28 cellular contexts compared by ENCODE assay signal in the genomic region with DNA sequence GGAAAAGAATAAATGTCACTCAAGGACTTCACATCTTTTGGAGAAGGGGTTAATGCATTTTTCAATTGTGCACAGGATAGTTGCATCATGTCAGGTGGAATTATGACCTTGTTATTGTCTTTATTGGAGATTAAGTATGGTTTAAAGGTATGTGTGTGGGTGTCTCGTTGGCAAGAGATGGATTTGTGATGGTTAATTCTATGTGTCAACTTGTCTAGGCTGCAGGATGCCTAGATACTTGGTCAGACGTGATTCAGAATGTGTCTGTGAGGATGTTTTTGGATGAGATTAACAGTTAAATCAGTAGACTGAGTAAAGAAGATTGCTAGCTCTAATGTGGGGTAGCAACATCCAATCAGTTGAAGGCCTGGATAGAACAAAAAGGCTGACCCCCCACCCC. TPM values are rescaled to one million over a fixed set of nuclear protein-coding genes. Genes with fewer than 3 reads are reported as not detected.
DNase-seq lines count a peak whose midpoint lies in the region; ATAC-seq and TF ChIP-seq lines count a peak whose summit lies in the region.
"Had no signal": no experiment of that assay in that cellular context is flagged by ENCODE, and none has a peak within 500 bp of the region (broad histone marks: within the 10 kb centered on the region; RNA-seq: fewer than 3 reads in every experiment).

No MANE protein-coding gene starts in this region.

- no peaks in the 10 kb centered on the region for H3F3A ChIP-seq in SK-N-SH (replicated peaks; ENCODE audit: insufficient read depth)

- dilution Hi-C loops in IMR-90 (cut with HindIII; ENCODE audit: low sequenced_read_pairs, unreplicated experiment), result no loop called here

- H4K5ac ChIP-seq in IMR-90 (ENCODE audit: low read depth, low read length), result no peak overlapping the region

- H3K79me2 ChIP-seq in SK-N-SH (ENCODE audit: insufficient read depth), result no peaks in the 10 kb centered on the region

- H2BK5ac ChIP-seq in IMR-90 (ENCODE audit: low read depth, low read length, poor library complexity, severe bottlenecking), result no peak overlapping the region

- POLR2A ChIA-PET in IMR-90 (lab: Charles Lee; ENCODE audit: unreplicated experiment), result no interaction called here
- POLR2A ChIA-PET in SK-N-SH (lab: Yijun Ruan, JAX), result no interaction called here

- H4K20me1 ChIP-seq in IMR-90 (ENCODE audit: insufficient read depth, low read length), result no peaks in the 10 kb centered on the region
- no peaks in the 10 kb centered on the region for H4K20me1 ChIP-seq in SK-N-SH (ENCODE audit: insufficient read depth)

- WGBS in IMR-90 (ENCODE audit: extremely low coverage in 2 of 2, insufficient read length in 1 of 2), 2 experiments, result no CpG with 5 or more reads among the region's 2 CpGs
- WGBS in SK-N-SH (ENCODE audit: low lambda C conversion rate), result 13% methylated on average over 2 of the region's 2 CpGs

- H2AK9ac ChIP-seq in IMR-90 (replicated peaks; ENCODE audit: low read depth, low read length, poor library complexity), result no peak overlapping the region

- TF ChIP-seq CTCF in AG09309 (IDR thresholded peaks at IDR 0.05; ENCODE audit: control insufficient read depth, insufficient read depth, low read depth, low read length, missing control alignments), result no peak
- no peak for TF ChIP-seq CTCF in IMR-90 (conservative IDR thresholded peaks at IDR 0.05; ENCODE audit: low read depth, low read length)
- TF ChIP-seq CTCF in brain microvascular endothelial cell (IDR thresholded peaks at IDR 0.05; ENCODE audit: low read depth, low read length, missing control alignments), result no peak
- TF ChIP-seq CTCF in SK-N-SH (IDR thresholded peaks at IDR 0.05), result no peak

- no peak overlapping the region for H3K4ac ChIP-seq in IMR-90 (ENCODE audit: low read depth, low read length)

- H3K27ac ChIP-seq in IMR-90 (ENCODE audit: insufficient read depth, low read length) (no peak overlapping the region), brain microvascular endothelial cell (no peak overlapping the region), SK-N-SH (ENCODE audit: low read depth in 2 of 2, low read length in 1 of 2) (no peak overlapping the region)
- H3K27ac ChIP-seq: adrenal gland, cardiac muscle cell, coronary artery, esophagus muscularis mucosa, tibial artery, VCaP had no signal

- H2BK15ac ChIP-seq in IMR-90 (ENCODE audit: low read depth, low read length), result no peak overlapping the region

- H3K9me3 ChIP-seq in IMR-90 (ENCODE audit: control insufficient read depth, insufficient read depth, low read length) (no peaks in the 10 kb centered on the region), SK-N-SH (no peaks in the 10 kb centered on the region)
- H3K9me3 ChIP-seq: adrenal gland, esophagus muscularis mucosa, tibial artery had no signal

- TF ChIP-seq EP300 in SK-N-SH (IDR thresholded peaks at IDR 0.05; ENCODE audit: borderline replicate concordance in 1 of 2, low read depth in 1 of 2, low read length in 1 of 2), result no peak

- H3K23ac ChIP-seq in IMR-90 (ENCODE audit: low read depth, low read length), result no peak overlapping the region

- no peaks in the 10 kb centered on the region for H3K36me3 ChIP-seq in IMR-90 (ENCODE audit: control insufficient read depth, insufficient read depth, low read length)
- no peaks in the 10 kb centered on the region for H3K36me3 ChIP-seq in brain microvascular endothelial cell (replicated peaks)
- H3K36me3 ChIP-seq in SK-N-SH (replicated peaks in 1 of 2; ENCODE audit: control insufficient read depth in 1 of 2, insufficient read depth in 2 of 2, low read length in 1 of 2), result no peaks in the 10 kb centered on the region
- H3K36me3 ChIP-seq: adrenal gland, cardiac muscle cell, esophagus muscularis mucosa, tibial artery had no signal

- intact Hi-C loops in IMR-90 (cut with micrococcal nuclease), result no loop called here

- no peak overlapping the region for H4K91ac ChIP-seq in IMR-90 (ENCODE audit: insufficient read depth, low read depth, low read length)

- ATAC-seq in IMR-90 (ENCODE audit: low read depth) (peak; percentile 42), HG02938 (IDR thresholded peaks at IDR 0.05; ENCODE audit: unreplicated experiment) (no peak), GM21528 (IDR thresholded peaks at IDR 0.05; ENCODE audit: low FRiP score, unreplicated experiment) (no peak)
- ATAC-seq: effector memory CD8-positive, alpha-beta T cell; left ventricle myocardium superior; natural killer cell; Right ventricle myocardium inferior had no signal

- no peak overlapping the region for H3K18ac ChIP-seq in IMR-90 (ENCODE audit: low read depth, low read length)

- H2BK20ac ChIP-seq in IMR-90 (ENCODE audit: low read depth, low read length), result no peak overlapping the region

- no peaks in the 10 kb centered on the region for H3K9me2 ChIP-seq in SK-N-SH

- no peaks in the 10 kb centered on the region for H3K79me1 ChIP-seq in IMR-90 (ENCODE audit: low read depth in 1 of 2, low read length in 2 of 2)

- in situ Hi-C loops in IMR-90 (cut with MboI; ENCODE audit: low sequenced_read_pairs), result no loop called here
- in situ Hi-C loops in brain microvascular endothelial cell (cut with HindIII; ENCODE audit: low pct_ligation_motif_present, low sequenced_read_pairs), result no loop called here

- H3K4me1 ChIP-seq in IMR-90 (ENCODE audit: control insufficient read depth, insufficient read depth, low read length), result no peaks in the 10 kb centered on the region; the same call in 1 of the 2 replicates
- H3K4me1 ChIP-seq in SK-N-SH (ENCODE audit: control insufficient read depth in 1 of 2, insufficient read depth in 2 of 2, low read depth in 1 of 2, low read length in 1 of 2), result no peaks in the 10 kb centered on the region
- H3K4me1 ChIP-seq: adrenal gland, esophagus muscularis mucosa, tibial artery had no signal

- no peak for TF ChIP-seq RAD21 in IMR-90 (IDR thresholded peaks at IDR 0.05; ENCODE audit: low read length)
- TF ChIP-seq RAD21 in SK-N-SH (IDR thresholded peaks at IDR 0.05; ENCODE audit: low read length), result no peak

- DNase-seq in AG09309 (ENCODE audit: low read depth) (peak; percentile 41), IMR-90 (peak; percentile 72), brain microvascular endothelial cell (peak; percentile 51), iris pigment epithelial cell (ENCODE audit: low read depth) (peak; percentile 90), SK-N-SH (no peak)
- DNase-seq in activated effector memory CD4-positive, alpha-beta T cell treated with Interleukin-2 at 50 U/mL for 16 hours, result no peak
- DNase-seq: activated CD4-positive, alpha-beta T cell treated with anti-CD3 and anti-CD28 coated beads for 4 hours; activated naive CD4-positive, alpha-beta T cell treated with Interleukin-2 at 50 U/mL for 16 hours; activated T-cell treated with anti-CD3 and anti-CD28 coated beads, Interleukin-2, amount 50 U/mL, for 48 hours; adrenal gland; COR-L47; effector memory CD8-positive, alpha-beta T cell; left ventricle myocardium superior; MV-4-11; natural killer cell; NCI-H1436 treated with DMSO at 0.1 percent for 48 hours; small intestine; stimulated activated CD4-positive, alpha-beta T cell treated with anti-CD3 and anti-CD28 coated beads, Interleukin-1b, Interleukin-23, amount 100 ng/mL, for 48 hours; stimulated activated CD8-positive, alpha-beta memory T cell treated with anti-CD3 and anti-CD28 coated beads, Interleukin-4, amount 100 ng/mL, for 48 hours; tibial artery had no signal

- H4K8ac ChIP-seq in IMR-90 (ENCODE audit: low read depth in 2 of 2, low read length in 2 of 2), result no peak overlapping the region

- no peak overlapping the region for H3K14ac ChIP-seq in IMR-90 (replicated peaks; ENCODE audit: low read depth, low read length)

- H3K4me2 ChIP-seq in IMR-90 (ENCODE audit: low read depth, low read length) (no peak overlapping the region), SK-N-SH (no peak overlapping the region)

- H2AK5ac ChIP-seq in IMR-90 (ENCODE audit: low read depth, low read length), result no peak overlapping the region

- H3K56ac ChIP-seq in IMR-90 (ENCODE audit: extremely low read depth, insufficient read depth, low read length), result no peak overlapping the region

- H3K9me1 ChIP-seq in IMR-90 (ENCODE audit: insufficient read depth, low read length), result peaks cover 3% of the 10 kb centered on the region; the same call in 1 of the 2 replicates

- H2BK120ac ChIP-seq in IMR-90 (ENCODE audit: low read depth, low read length), result no peak overlapping the region

- BruUV-seq in IMR-90 (replicated peaks; lab: Mats Ljungman, UMichigan), result no TSS peak

- no peak for TF ChIP-seq POLR2A in IMR-90 (IDR thresholded peaks at IDR 0.05; ENCODE audit: low read depth, low read length)

- H3K9ac ChIP-seq in IMR-90 (ENCODE audit: low read depth, low read length), result no peak overlapping the region
- H3K9ac ChIP-seq in SK-N-SH, result no peak overlapping the region

- H3K4me3 ChIP-seq in AG09309 (ENCODE audit: control insufficient read depth, low read depth, low read length) (no peak overlapping the region), IMR-90 (ENCODE audit: insufficient read depth, low read depth, low read length) (no peak overlapping the region), brain microvascular endothelial cell (ENCODE audit: low read depth, low read length) (no peak overlapping the region), SK-N-SH (ENCODE audit: low read depth in 2 of 2, low read length in 1 of 2) (no peak overlapping the region)
- H3K4me3 ChIP-seq: adrenal gland, cardiac muscle cell, coronary artery, esophagus muscularis mucosa, tibial artery had no signal

- CTCF ChIA-PET in IMR-90 (lab: Yijun Ruan, JAX) (no interaction called here), SK-N-SH (lab: Yijun Ruan, JAX) (interaction anchor here (0.7 to 8.1 kb wide), 2 partner anchors 161 to 425 kb away, joined by 3 to 180 read pairs; no protein-coding TSS in a partner anchor)

- H3K27me3 ChIP-seq in IMR-90 (ENCODE audit: control insufficient read depth, insufficient read depth, low read length) (peaks cover 31% of the 10 kb centered on the region), brain microvascular endothelial cell (replicated peaks) (no peaks in the 10 kb centered on the region), SK-N-SH (ENCODE audit: insufficient read depth) (peaks cover 11% of the 10 kb centered on the region; the same call in 1 of the 2 replicates)
- H3K27me3 ChIP-seq: cardiac muscle cell, tibial artery had no signal

- no peak overlapping the region for H2AFZ ChIP-seq in IMR-90 (replicated peaks; ENCODE audit: low read length, poor library complexity)
- H2AFZ ChIP-seq in SK-N-SH (ENCODE audit: low read depth), result no peak overlapping the region

RNA-seq across cellular contexts. Expression of a gene that starts 42.2 kb away (rescaled TPM):
- total RNA-seq in IMR-90 (2012; rRNA removed), result 80.5 and 99.8 TPM in 2 replicates
- polyA plus RNA-seq in IMR-90 (2012; rRNA removed), result 118 and 125 TPM in 2 replicates
- polyA plus RNA-seq in IMR-90 (2012; cell fraction: cytosol; rRNA removed), result 142 and 162 TPM in 2 replicates
- polyA plus RNA-seq in IMR-90 (2012; cell fraction: nucleus; rRNA removed; ENCODE audit: low replicate concordance), result 53.3 and 65.7 TPM in 2 replicates
- polyA plus RNA-seq in SK-N-SH (2012; rRNA removed), result 157 and 188 TPM in 2 replicates
- polyA plus RNA-seq in SK-N-SH (2012; cell fraction: cytosol; rRNA removed), result 106 and 147 TPM in 2 replicates
- polyA plus RNA-seq in SK-N-SH (2012; cell fraction: nucleus; rRNA removed), result 97.2 and 133 TPM in 2 replicates

RNA-seq across cellular contexts. Expression of a gene that starts 53.7 kb away (rescaled TPM):
- 0.36 and 0.83 TPM in 2 replicates for total RNA-seq in IMR-90 (2012; rRNA removed)
- polyA plus RNA-seq in IMR-90 (2012; rRNA removed), result 0.31 and 0.39 TPM in 2 replicates
- 0.14 and 0.30 TPM in 2 replicates for polyA plus RNA-seq in IMR-90 (2012; cell fraction: cytosol; rRNA removed)
- polyA plus RNA-seq in IMR-90 (2012; cell fraction: nucleus; rRNA removed; ENCODE audit: low replicate concordance), result 0.27 and 0.62 TPM in 2 replicates
- polyA plus RNA-seq in SK-N-SH (2012; rRNA removed), result 0.33 and 0.45 TPM in 2 replicates
- polyA plus RNA-seq in SK-N-SH (2012; cell fraction: cytosol; rRNA removed), result 0.54 and 0.67 TPM in 2 replicates
- 0.69 and 1.4 TPM in 2 replicates for polyA plus RNA-seq in SK-N-SH (2012; cell fraction: nucleus; rRNA removed)
- polyA plus RNA-seq: BJ had no signal

RNA-seq across cellular contexts. Expression of a gene that starts 53.9 kb away (rescaled TPM):
- 41.0 and 43.0 TPM in 2 replicates for total RNA-seq in IMR-90 (2012; rRNA removed)
- polyA plus RNA-seq in IMR-90 (2012; rRNA removed) (34.3 and 35.8 TPM in 2 replicates), SK-N-SH (2012; rRNA removed) (34.6 and 34.9 TPM in 2 replicates)
- 8.7 and 25.6 TPM in 2 replicates for polyA plus RNA-seq in IMR-90 (2012; cell fraction: cytosol; rRNA removed)
- 11.1 and 37.4 TPM in 2 replicates for polyA plus RNA-seq in IMR-90 (2012; cell fraction: nucleus; rRNA removed; ENCODE audit: low replicate concordance)
- polyA plus RNA-seq in SK-N-SH (2012; cell fraction: cytosol; rRNA removed), result 33.3 and 36.4 TPM in 2 replicates
- polyA plus RNA-seq in SK-N-SH (2012; cell fraction: nucleus; rRNA removed), result 36.0 and 47.8 TPM in 2 replicates

Comparison
In these comparisons a context has a peak if more than half of its experiments do, and no peak if none do; other contexts are left out.
1. DNase-seq: peak in AG09309 (single experiment), IMR-90 (single experiment), brain microvascular endothelial cell (single experiment) and iris pigment epithelial cell (single experiment); none in activated effector memory CD4-positive, alpha-beta T cell treated with Interleukin-2 at 50 U/mL for 16 hours (single experiment) and SK-N-SH (single experiment).